In genomic region chr12:119061208-119061796, GRCh38 we compare ENCODE assay signal across 8 cellular contexts.
A peak's percentile ranks its signal among the peaks of the same experiment; 100 is the strongest.
DNase-seq lines count a peak whose midpoint lies in the region; ATAC-seq, FAIRE-seq and TF ChIP-seq lines count a peak whose summit lies in the region.

No MANE protein-coding gene starts in this region.

- H2AK5ac ChIP-seq in mesenchymal stem cell (ENCODE audit: low read length, severe bottlenecking): no peak overlapping the region

- WGBS in mesenchymal stem cell: 8% methylated on average over 7 of the region's 10 CpGs

- no peak overlapping the region for H2BK120ac ChIP-seq in mesenchymal stem cell (ENCODE audit: low read depth, low read length)

- H3K27me3 ChIP-seq in brain microvascular endothelial cell (replicated peaks) (no peaks in the 10 kb centered on the region), mesenchymal stem cell (ENCODE audit: control insufficient read depth in 1 of 2, insufficient read depth in 1 of 2, low read length in 2 of 2) (no peaks in the 10 kb centered on the region)

- TF ChIP-seq CTCF in brain microvascular endothelial cell (IDR thresholded peaks at IDR 0.05; ENCODE audit: low read depth, low read length, missing control alignments) (no peak), coronary artery (IDR thresholded peaks at IDR 0.05) (no peak), osteocyte (IDR thresholded peaks at IDR 0.05) (no peak)

- H3K27ac Mint-ChIP-seq in osteocyte (ENCODE audit: unreplicated experiment): no peak overlapping the region

- H3K4me2 ChIP-seq in mesenchymal stem cell (ENCODE audit: low read length, poor library complexity, severe bottlenecking): no peak overlapping the region

- no peak overlapping the region for H3K27ac ChIP-seq in brain microvascular endothelial cell
- H3K27ac ChIP-seq in mesenchymal stem cell (ENCODE audit: low read length, poor library complexity, severe bottlenecking): no peak overlapping the region
- H3K27ac ChIP-seq in coronary artery: no peak overlapping the region

- H3K36me3 ChIP-seq in brain microvascular endothelial cell (replicated peaks) (no peaks in the 10 kb centered on the region), mesenchymal stem cell (ENCODE audit: control insufficient read depth in 1 of 2, insufficient read depth in 2 of 2, low read depth in 1 of 2, low read length in 2 of 2) (no peaks in the 10 kb centered on the region)

- no peak overlapping the region for H4K8ac ChIP-seq in mesenchymal stem cell (ENCODE audit: low read length)

- H3K4me1 Mint-ChIP-seq in osteocyte (ENCODE audit: unreplicated experiment): no peaks in the 10 kb centered on the region

- H2AFZ ChIP-seq in mesenchymal stem cell (ENCODE audit: low read depth, low read length): no peak overlapping the region

- H3K4me3 Mint-ChIP-seq in osteocyte (ENCODE audit: unreplicated experiment): no peak overlapping the region

- in situ Hi-C loops in brain microvascular endothelial cell (cut with HindIII; ENCODE audit: low pct_ligation_motif_present, low sequenced_read_pairs): no loop called here

- no peak overlapping the region for H3K9ac ChIP-seq in mesenchymal stem cell (ENCODE audit: low read length)

- no peak overlapping the region for H2BK12ac ChIP-seq in mesenchymal stem cell (ENCODE audit: low read length in 2 of 2)

- no peak for FAIRE-seq in GM19239 (lab: Jason Lieb, UNC)

- no peaks in the 10 kb centered on the region for H3K79me1 ChIP-seq in mesenchymal stem cell (replicated peaks; ENCODE audit: low read length, poor library complexity, severe bottlenecking)

- no peak overlapping the region for H3K4ac ChIP-seq in mesenchymal stem cell (ENCODE audit: low read depth in 1 of 2, low read length in 2 of 2)

- H3K4me3 ChIP-seq in brain microvascular endothelial cell (ENCODE audit: low read depth, low read length): no peak overlapping the region
- H3K4me3 ChIP-seq in mesenchymal stem cell (ENCODE audit: insufficient read depth in 1 of 2, low read depth in 1 of 2, low read length in 2 of 2): no peak overlapping the region
- H3K4me3 ChIP-seq in coronary artery: no peak overlapping the region

- H3K27me3 Mint-ChIP-seq in osteocyte (ENCODE audit: unreplicated experiment): no peaks in the 10 kb centered on the region

- H3K36me3 Mint-ChIP-seq in osteocyte (ENCODE audit: unreplicated experiment): no peaks in the 10 kb centered on the region

- H3K14ac ChIP-seq in mesenchymal stem cell (ENCODE audit: low read length in 2 of 2): no peak overlapping the region

- H2BK5ac ChIP-seq in mesenchymal stem cell (ENCODE audit: low read depth, low read length, poor library complexity, severe bottlenecking): no peak overlapping the region

- peaks cover 21% of the 10 kb centered on the region for H3K9me3 Mint-ChIP-seq in osteocyte (ENCODE audit: unreplicated experiment)

- no peaks in the 10 kb centered on the region for H3K4me1 ChIP-seq in mesenchymal stem cell (ENCODE audit: control insufficient read depth, insufficient read depth, low read depth, low read length)

- no peak for ATAC-seq in GM21381 (IDR thresholded peaks at IDR 0.05; ENCODE audit: unreplicated experiment)
- no peak for ATAC-seq in HG03521 (IDR thresholded peaks at IDR 0.05; ENCODE audit: unreplicated experiment)

- no peak overlapping the region for H2BK15ac ChIP-seq in mesenchymal stem cell (ENCODE audit: low read depth, poor library complexity, severe bottlenecking)

- H3K23ac ChIP-seq in mesenchymal stem cell (ENCODE audit: low read length in 2 of 2): no peak overlapping the region

- H3K18ac ChIP-seq in mesenchymal stem cell (ENCODE audit: low read depth in 1 of 2, low read length in 2 of 2): no peak overlapping the region

- DNase-seq in GM19239 (ENCODE audit: insufficient read length, low spot score) (peak; percentile 13), NCI-H2227 (lab: John Stamatoyannopoulos, UW; ENCODE audit: unreplicated experiment) (peak; percentile 65), brain microvascular endothelial cell (peak; percentile 34), mesenchymal stem cell (peak; percentile 18), coronary artery (ENCODE audit: low spot score) (no peak), osteocyte (ENCODE audit: extremely low spot score, unreplicated experiment) (no peak)

- H3K9me3 ChIP-seq in mesenchymal stem cell (ENCODE audit: control insufficient read depth, low read length): no peaks in the 10 kb centered on the region

- H4K91ac ChIP-seq in mesenchymal stem cell (ENCODE audit: low read length): no peak overlapping the region

Comparison
In these comparisons a context has a peak if more than half of its experiments do, and no peak if none do; other contexts are left out.
1. DNase-seq: peak in GM19239 (single experiment), NCI-H2227 (single experiment), brain microvascular endothelial cell (single experiment) and mesenchymal stem cell (single experiment); none in coronary artery (single experiment) and osteocyte (single experiment).